ENCODE assay signal across 1 cellular context in the genomic region with DNA sequence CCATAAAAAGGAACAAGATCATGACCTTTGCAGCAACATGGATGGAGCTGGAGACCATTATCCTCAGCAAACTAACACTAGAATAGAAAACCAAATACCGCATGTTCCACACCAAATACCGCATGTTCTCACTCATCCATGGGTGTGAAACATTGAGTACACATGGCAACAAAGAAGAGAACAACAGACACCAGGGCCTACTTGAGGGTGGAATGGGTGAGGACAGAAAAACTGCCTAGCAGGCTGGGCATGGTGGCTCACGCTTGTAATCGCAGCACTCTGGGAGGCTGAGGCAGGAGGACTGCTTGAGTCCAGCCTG.
TF ChIP-seq lines count a peak whose summit lies in the region.

No MANE protein-coding gene starts in this region.

TF ChIP-seq in IMR-90, 13 proteins besides CTCF, POLR2A, EP300 and RAD21:
- TF ChIP-seq, protein P1, sequence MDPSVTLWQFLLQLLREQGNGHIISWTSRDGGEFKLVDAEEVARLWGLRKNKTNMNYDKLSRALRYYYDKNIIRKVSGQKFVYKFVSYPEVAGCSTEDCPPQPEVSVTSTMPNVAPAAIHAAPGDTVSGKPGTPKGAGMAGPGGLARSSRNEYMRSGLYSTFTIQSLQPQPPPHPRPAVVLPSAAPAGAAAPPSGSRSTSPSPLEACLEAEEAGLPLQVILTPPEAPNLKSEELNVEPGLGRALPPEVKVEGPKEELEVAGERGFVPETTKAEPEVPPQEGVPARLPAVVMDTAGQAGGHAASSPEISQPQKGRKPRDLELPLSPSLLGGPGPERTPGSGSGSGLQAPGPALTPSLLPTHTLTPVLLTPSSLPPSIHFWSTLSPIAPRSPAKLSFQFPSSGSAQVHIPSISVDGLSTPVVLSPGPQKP (IDR thresholded peaks at IDR 0.05; ENCODE audit: borderline replicate concordance, low read depth, low read length): no peak
- no peak for TF ChIP-seq MAZ (IDR thresholded peaks at IDR 0.05; ENCODE audit: borderline replicate concordance, low read depth, low read length)
- TF ChIP-seq SMC3 (IDR thresholded peaks at IDR 0.05; ENCODE audit: low read depth, low read length): no peak
- no peak for TF ChIP-seq BHLHE40 (IDR thresholded peaks at IDR 0.05; ENCODE audit: low read depth, low read length)
- no peak for TF ChIP-seq CHD1 (IDR thresholded peaks at IDR 0.05; ENCODE audit: low read depth, low read length)
- no peak for TF ChIP-seq NFE2L2 (IDR thresholded peaks at IDR 0.05; ENCODE audit: low read depth, low read length)
- TF ChIP-seq, protein P2, sequence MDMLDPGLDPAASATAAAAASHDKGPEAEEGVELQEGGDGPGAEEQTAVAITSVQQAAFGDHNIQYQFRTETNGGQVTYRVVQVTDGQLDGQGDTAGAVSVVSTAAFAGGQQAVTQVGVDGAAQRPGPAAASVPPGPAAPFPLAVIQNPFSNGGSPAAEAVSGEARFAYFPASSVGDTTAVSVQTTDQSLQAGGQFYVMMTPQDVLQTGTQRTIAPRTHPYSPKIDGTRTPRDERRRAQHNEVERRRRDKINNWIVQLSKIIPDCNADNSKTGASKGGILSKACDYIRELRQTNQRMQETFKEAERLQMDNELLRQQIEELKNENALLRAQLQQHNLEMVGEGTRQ (IDR thresholded peaks at IDR 0.05; ENCODE audit: low read depth, low read length): no peak
- no peak for TF ChIP-seq CEBPB (IDR thresholded peaks at IDR 0.05; ENCODE audit: low read depth, low read length)
- no peak for TF ChIP-seq MAFK (IDR thresholded peaks at IDR 0.05; ENCODE audit: low read depth, low read length)
- TF ChIP-seq RFX5 (IDR thresholded peaks at IDR 0.05; ENCODE audit: low read depth, low read length): no peak
- TF ChIP-seq FOS (IDR thresholded peaks at IDR 0.05; ENCODE audit: low read depth, low read length): no peak
- no peak for TF ChIP-seq MXI1 (IDR thresholded peaks at IDR 0.05; ENCODE audit: borderline replicate concordance, low read depth, low read length)
- TF ChIP-seq RCOR1 (IDR thresholded peaks at IDR 0.05; ENCODE audit: insufficient replicate concordance, low read length): no peak
